In genomic region chr1:30968220-30968971, GRCh38 we compare ENCODE assay signal across 13 cellular contexts. TPM values are rescaled to one million over a fixed set of nuclear protein-coding genes. Genes with fewer than 3 reads are reported as not detected.
DNase-seq lines count a peak whose midpoint lies in the region; ATAC-seq and TF ChIP-seq lines count a peak whose summit lies in the region.
"Had no signal": no experiment of that assay in that cellular context is flagged by ENCODE, and none has a peak within 500 bp of the region (broad histone marks: within the 10 kb centered on the region; RNA-seq: fewer than 3 reads in every experiment).

No MANE protein-coding gene starts in this region.

- no peaks in the 10 kb centered on the region for H3K9me3 ChIP-seq in CD8-positive, alpha-beta T cell (ENCODE audit: low read length)

- H3K27ac ChIP-seq in CD8-positive, alpha-beta T cell (ENCODE audit: low read depth, low read length), result no peak overlapping the region
- peak overlapping the region; percentile 56; the same call in 1 of the 2 replicates for H3K27ac ChIP-seq in GM23338 (ENCODE audit: low read depth)

- no peaks in the 10 kb centered on the region for H3K4me1 ChIP-seq in CD8-positive, alpha-beta T cell (ENCODE audit: insufficient read depth, low read length)
- no peaks in the 10 kb centered on the region for H3K4me1 ChIP-seq in GM23338 (ENCODE audit: insufficient read depth)

- peaks cover 36% of the 10 kb centered on the region for H4K20me1 ChIP-seq in GM23338 (replicated peaks; ENCODE audit: insufficient read depth)

- peaks cover 65% of the 10 kb centered on the region for H3K36me3 ChIP-seq in CD8-positive, alpha-beta T cell (ENCODE audit: insufficient read depth, low read length)
- H3K36me3 ChIP-seq in GM23338 (ENCODE audit: insufficient read depth) (peaks cover 50% of the 10 kb centered on the region), H7 (replicated peaks; ENCODE audit: control insufficient read depth, insufficient read depth, low read length) (peaks cover 28% of the 10 kb centered on the region)

- H3K9me2 ChIP-seq in GM23338 (ENCODE audit: insufficient read depth), result no peaks in the 10 kb centered on the region

- no peak for TF ChIP-seq CTCF in CD8-positive, alpha-beta T cell (IDR thresholded peaks at IDR 0.05)
- TF ChIP-seq CTCF in GM23338 (conservative IDR thresholded peaks at IDR 0.05; ENCODE audit: low read depth in 2 of 2), result no peak
- no peak for TF ChIP-seq CTCF in endothelial cell (IDR thresholded peaks at IDR 0.05; ENCODE audit: unreplicated experiment)

- peaks cover 86% of the 10 kb centered on the region for H3K36me3 Mint-ChIP-seq in CD8-positive, alpha-beta T cell
- peaks cover 81% of the 10 kb centered on the region for H3K36me3 Mint-ChIP-seq in GM23338 (ENCODE audit: low read depth)
- H3K36me3 Mint-ChIP-seq in endothelial cell (ENCODE audit: low read depth, unreplicated experiment), result peaks cover 32% of the 10 kb centered on the region

- peak overlapping the region; percentile 37 for H3K27ac Mint-ChIP-seq in CD8-positive, alpha-beta T cell
- peak overlapping the region; percentile 46; the same call in 1 of the 2 replicates for H3K27ac Mint-ChIP-seq in GM23338
- no peak overlapping the region for H3K27ac Mint-ChIP-seq in endothelial cell (ENCODE audit: unreplicated experiment)
- H3K27ac Mint-ChIP-seq: dendritic cell treated with granulocyte-macrophage colony-stimulating factor and Interleukin-4, amounts not matched to agents 40 ng/mL and 50 ng/mL, for 4 days had no signal

- no peak overlapping the region for H3K4me3 ChIP-seq in CD8-positive, alpha-beta T cell (ENCODE audit: low read depth, low read length)
- H3K4me3 ChIP-seq in GM23338 (no peak overlapping the region), H7 (ENCODE audit: insufficient read depth, low read depth, low read length) (no peak overlapping the region)

- H3K9me3 Mint-ChIP-seq in CD8-positive, alpha-beta T cell, result no peaks in the 10 kb centered on the region
- H3K9me3 Mint-ChIP-seq in GM23338 (no peaks in the 10 kb centered on the region; the same call in 2 of the 3 replicates), endothelial cell (ENCODE audit: unreplicated experiment) (no peaks in the 10 kb centered on the region)
- H3K9me3 Mint-ChIP-seq: dendritic cell treated with granulocyte-macrophage colony-stimulating factor and Interleukin-4, amounts not matched to agents 40 ng/mL and 50 ng/mL, for 4 days had no signal

- POLR2A ChIA-PET in CD8-positive, alpha-beta T cell (lab: Charles Lee), result no interaction called here

- H3K4me2 ChIP-seq in GM23338, result no peak overlapping the region

- H3K27me3 Mint-ChIP-seq in CD8-positive, alpha-beta T cell (ENCODE audit: low read depth), result no peaks in the 10 kb centered on the region
- H3K27me3 Mint-ChIP-seq in GM23338 (ENCODE audit: insufficient read depth, low read depth, poor library complexity) (peaks cover 11% of the 10 kb centered on the region), endothelial cell (ENCODE audit: unreplicated experiment) (peaks cover 2% of the 10 kb centered on the region)
- H3K27me3 Mint-ChIP-seq: dendritic cell treated with granulocyte-macrophage colony-stimulating factor and Interleukin-4, amounts not matched to agents 40 ng/mL and 50 ng/mL, for 4 days had no signal

- CTCF ChIA-PET in CD8-positive, alpha-beta T cell (lab: Charles Lee), result no interaction called here

- no peak overlapping the region for H2AFZ ChIP-seq in GM23338

- intact Hi-C loops in CD8-positive, alpha-beta T cell (cut with DNase I, micrococcal nuclease), result loop anchor here in 1 of 2 experiments (10.0 kb wide), 1 partner anchor 96 kb away; the partner anchor contains the start of gene PUM1

- ATAC-seq in CD8-positive, alpha-beta T cell, result no peak
- ATAC-seq in GM23338 (no peak), HG03196 (IDR thresholded peaks at IDR 0.05; ENCODE audit: unreplicated experiment) (no peak)

- H3K79me2 ChIP-seq in GM23338 (replicated peaks; ENCODE audit: insufficient read depth), result peaks cover 89% of the 10 kb centered on the region

- H3K4me3 Mint-ChIP-seq in CD8-positive, alpha-beta T cell, result no peak overlapping the region
- H3K4me3 Mint-ChIP-seq in GM23338 (no peak overlapping the region), endothelial cell (ENCODE audit: unreplicated experiment) (peak overlapping the region; percentile 48)
- H3K4me3 Mint-ChIP-seq: dendritic cell treated with granulocyte-macrophage colony-stimulating factor and Interleukin-4, amounts not matched to agents 40 ng/mL and 50 ng/mL, for 4 days had no signal

- no peaks in the 10 kb centered on the region for H3K27me3 ChIP-seq in CD8-positive, alpha-beta T cell (ENCODE audit: insufficient read depth, low read length)
- H3K27me3 ChIP-seq in GM23338 (ENCODE audit: insufficient read depth), result no peaks in the 10 kb centered on the region
- no peaks in the 10 kb centered on the region for H3K27me3 ChIP-seq in H7 (ENCODE audit: control insufficient read depth, insufficient read depth, low read length)

- H3K4me1 Mint-ChIP-seq in CD8-positive, alpha-beta T cell (ENCODE audit: low read depth), result peaks cover 18% of the 10 kb centered on the region
- H3K4me1 Mint-ChIP-seq in GM23338, result peaks cover 13% of the 10 kb centered on the region; the same call in 2 of the 3 replicates
- no peaks in the 10 kb centered on the region for H3K4me1 Mint-ChIP-seq in endothelial cell (ENCODE audit: unreplicated experiment)

- H3F3A ChIP-seq in GM23338 (replicated peaks; ENCODE audit: low read depth), result no peaks in the 10 kb centered on the region

- no peak for DNase-seq in CD8-positive, alpha-beta T cell
- DNase-seq in GM23338 (ENCODE audit: low spot score) (no peak), NCI-H226 (peak; percentile 37), endothelial cell (ENCODE audit: low spot score) (no peak), 8988T (no peak), H7 (no peak), cerebellar nuclear complex (lab: John Stamatoyannopoulos, UW) (no peak)
- DNase-seq: activated gamma-delta T cell treated with Interleukin-2 at 50 U/mL for 16 hours, MM.1S, NCI-H2227 treated with DMSO at 0.1 percent for 48 hours, OCI-M1 had no signal

TF ChIP-seq in GM23338, 12 proteins besides CTCF, POLR2A, EP300 and RAD21 (continues in another document):
- TF ChIP-seq CREB1 (CRISPR knock-in tag; IDR thresholded peaks at IDR 0.05; ENCODE audit: low read depth), result no peak
- no peak for TF ChIP-seq STAT1 (IDR thresholded peaks at IDR 0.05; ENCODE audit: unreplicated experiment)
- TF ChIP-seq JUNB (IDR thresholded peaks at IDR 0.05; ENCODE audit: unreplicated experiment), result no peak
- no peak for TF ChIP-seq NANOG (IDR thresholded peaks at IDR 0.05; ENCODE audit: borderline replicate concordance)
- no peak for TF ChIP-seq ZNF114 (CRISPR knock-in tag; IDR thresholded peaks at IDR 0.05)
- no peak for TF ChIP-seq REST (IDR thresholded peaks at IDR 0.05; ENCODE audit: unreplicated experiment)
- no peak for TF ChIP-seq ZNF331 (CRISPR knock-in tag; IDR thresholded peaks at IDR 0.05; ENCODE audit: low read depth)
- TF ChIP-seq POLR2AphosphoS5 (IDR thresholded peaks at IDR 0.05; ENCODE audit: low read depth), result no peak
- TF ChIP-seq ETS1 (IDR thresholded peaks at IDR 0.05), result no peak
- TF ChIP-seq EZH2 (IDR thresholded peaks at IDR 0.05; ENCODE audit: low read depth, unreplicated experiment), result no peak

RNA-seq across cellular contexts. Expression of gene SDC3, which starts 59.8 kb away (rescaled TPM):
- not detected for total RNA-seq in CD8-positive, alpha-beta T cell
- total RNA-seq in GM23338 (2014; rRNA removed; shearing (Covaris generic)), result 22.4 and 29.7 TPM in 2 replicates
- polyA plus RNA-seq in GM23338 (2016; fragmentation: Nextera tagmentation; extraction: Ambion mirVana), result 5.2 and 5.8 TPM in 2 replicates
- 51.3 TPM for total RNA-seq in endothelial cell (ENCODE audit: unreplicated experiment)
- total RNA-seq in H7 (2014; rRNA removed; shearing (Covaris generic)), result 38.0 and 44.2 TPM in 2 replicates

Comparison
In these comparisons a context has a peak if more than half of its experiments do, and no peak if none do; other contexts are left out.
1. RNA of gene SDC3, which starts 59.8 kb away (total RNA-seq): 51.3 TPM in endothelial cell (single experiment), 38.0 to 44.2 TPM in H7 and 22.4 to 29.7 TPM in GM23338; not detected in CD8-positive, alpha-beta T cell; every median in the first group is over 10 times any median in the second.